ENCODE assay signal across 7 cellular contexts in genomic region chr5:160119905-160120266, GRCh38. TPM values are rescaled to one million over a fixed set of nuclear protein-coding genes. Genes with fewer than 3 reads are reported as not detected.
DNase-seq lines count a peak whose midpoint lies in the region; ATAC-seq lines count a peak whose summit lies in the region.

No MANE protein-coding gene starts in this region.

- peaks cover 7% of the 10 kb centered on the region for H3K4me1 ChIP-seq in effector memory CD4-positive, alpha-beta T cell (ENCODE audit: control insufficient read depth, insufficient read depth, low read length, poor library complexity, severe bottlenecking)

- DNase-seq in effector memory CD4-positive, alpha-beta T cell: no peak
- no peak for DNase-seq in stimulated activated effector memory CD8-positive, alpha-beta T cell treated with anti-CD3 and anti-CD28 coated beads, Interleukin-12 subunit alpha, Interleukin-12 subunit beta, amount 100 ng/mL, for 72 hours (ENCODE audit: low spot score in 2 of 2)
- no peak for DNase-seq in HCEC 1CT
- DNase-seq in SW480 (ENCODE audit: low spot score): no peak
- no peak for DNase-seq in dermis blood vessel endothelial cell

- no peaks in the 10 kb centered on the region for H3K9me3 ChIP-seq in effector memory CD4-positive, alpha-beta T cell (ENCODE audit: control insufficient read depth, low read length)

- no peak overlapping the region for H3K27ac Mint-ChIP-seq in stimulated activated effector memory CD8-positive, alpha-beta T cell treated with anti-CD3 and anti-CD28 coated beads, Interleukin-12 subunit alpha, Interleukin-12 subunit beta, amount 100 ng/mL, for 72 hours

- H3K36me3 Mint-ChIP-seq in stimulated activated effector memory CD8-positive, alpha-beta T cell treated with anti-CD3 and anti-CD28 coated beads, Interleukin-12 subunit alpha, Interleukin-12 subunit beta, amount 100 ng/mL, for 72 hours: peaks cover 41% of the 10 kb centered on the region

- no peaks in the 10 kb centered on the region for H3K27me3 ChIP-seq in effector memory CD4-positive, alpha-beta T cell (replicated peaks; ENCODE audit: control insufficient read depth, insufficient read depth, low read length, poor library complexity, severe bottlenecking)

- peaks cover 9% of the 10 kb centered on the region for H3K36me3 ChIP-seq in effector memory CD4-positive, alpha-beta T cell (ENCODE audit: control insufficient read depth, insufficient read depth, low read length)

- no peak overlapping the region for H3K27ac ChIP-seq in effector memory CD4-positive, alpha-beta T cell (ENCODE audit: insufficient read depth, low read length, poor library complexity, severe bottlenecking)

- H3K4me1 Mint-ChIP-seq in stimulated activated effector memory CD8-positive, alpha-beta T cell treated with anti-CD3 and anti-CD28 coated beads, Interleukin-12 subunit alpha, Interleukin-12 subunit beta, amount 100 ng/mL, for 72 hours: peaks cover 9% of the 10 kb centered on the region

- H3K9me3 Mint-ChIP-seq in stimulated activated effector memory CD8-positive, alpha-beta T cell treated with anti-CD3 and anti-CD28 coated beads, Interleukin-12 subunit alpha, Interleukin-12 subunit beta, amount 100 ng/mL, for 72 hours: no peaks in the 10 kb centered on the region

- ATAC-seq in GM19397 (IDR thresholded peaks at IDR 0.05; ENCODE audit: unreplicated experiment) (peak; percentile 1), HG03432 (IDR thresholded peaks at IDR 0.05; ENCODE audit: unreplicated experiment) (peak; percentile 8)
- no peak for ATAC-seq in stimulated activated effector memory CD8-positive, alpha-beta T cell treated with anti-CD3 and anti-CD28 coated beads, Interleukin-12 subunit alpha, Interleukin-12 subunit beta, amount 100 ng/mL, for 72 hours

- H3K4me3 Mint-ChIP-seq in stimulated activated effector memory CD8-positive, alpha-beta T cell treated with anti-CD3 and anti-CD28 coated beads, Interleukin-12 subunit alpha, Interleukin-12 subunit beta, amount 100 ng/mL, for 72 hours: peak overlapping the region; percentile 90

- H3K4me3 ChIP-seq in effector memory CD4-positive, alpha-beta T cell (ENCODE audit: insufficient read depth, low read depth, low read length, poor library complexity, severe bottlenecking): peak overlapping the region; percentile 32

RNA-seq across cellular contexts. Expression of gene PWWP2A, which starts 0.6 kb away (rescaled TPM):
- total RNA-seq in dermis blood vessel endothelial cell: 16.7 and 17.7 TPM in 2 replicates
